In genomic region chr2:149653831-149654445, GRCh38 we compare ENCODE assay signal across 21 cellular contexts.
"Had no signal": no experiment of that assay in that cellular context is flagged by ENCODE, and none has a peak within 500 bp of the region (broad histone marks: within the 10 kb centered on the region; RNA-seq: fewer than 3 reads in every experiment).

No MANE protein-coding gene starts in this region.

- H3K36me3 Mint-ChIP-seq: activated naive CD8-positive, alpha-beta T cell; natural killer cell had no signal

- DNase-seq: activated CD4-positive, alpha-beta T cell treated with anti-CD3 and anti-CD28 coated beads for 36 hours; activated CD4-positive, CD25-positive, alpha-beta regulatory T cell; activated effector memory CD4-positive, alpha-beta T cell treated with Interleukin-2 at 50 U/mL for 16 hours; activated naive CD4-positive, alpha-beta T cell treated with Interleukin-2 at 50 U/mL for 16 hours; anterior cingulate cortex; body of pancreas; dermis blood vessel endothelial cell; effector CD4-positive, alpha-beta T cell; hippocampal formation; left ventricle myocardium superior; natural killer cell; posterior cingulate gyrus; right cardiac atrium; stimulated activated CD4-positive, alpha-beta T cell treated with anti-CD3 and anti-CD28 coated beads, Interleukin-15, amount 100 ng/mL, for 24 hours; stimulated activated naive CD4-positive, alpha-beta T cell; T-helper 1 cell; uterus had no signal

- H3K4me3 Mint-ChIP-seq: activated CD4-positive, alpha-beta T cell treated with anti-CD3 and anti-CD28 coated beads for 36 hours; activated naive CD8-positive, alpha-beta T cell; natural killer cell; T-helper 2 cell treated with Interferon-gamma antibody and Interleukin-4, amounts not matched to agents 5 μg/mL and 100 μg/mL, for 36 hours had no signal

- H3K9me3 ChIP-seq: body of pancreas, suprapubic skin, tibial nerve had no signal

- H3K4me1 ChIP-seq: body of pancreas, tibial nerve, uterus had no signal

- H3K4me1 Mint-ChIP-seq: activated CD4-positive, alpha-beta T cell treated with anti-CD3 and anti-CD28 coated beads for 36 hours; natural killer cell had no signal

- H3K36me3 ChIP-seq: suprapubic skin, tibial nerve, uterus had no signal

- H3K27me3 ChIP-seq: body of pancreas, suprapubic skin, tibial nerve, uterus had no signal

- H3K27ac Mint-ChIP-seq: activated CD4-positive, alpha-beta T cell treated with anti-CD3 and anti-CD28 coated beads for 36 hours; activated naive CD8-positive, alpha-beta T cell; natural killer cell; T-helper 2 cell treated with Interferon-gamma antibody and Interleukin-4, amounts not matched to agents 5 μg/mL and 100 μg/mL, for 36 hours had no signal

- H3K27ac ChIP-seq: body of pancreas, suprapubic skin, tibial nerve, uterus had no signal

- ATAC-seq: activated CD4-positive, alpha-beta T cell treated with anti-CD3 and anti-CD28 coated beads for 36 hours; body of pancreas; left ventricle myocardium superior; natural killer cell had no signal

- H3K4me3 ChIP-seq: body of pancreas, suprapubic skin, tibial nerve, uterus had no signal
